Comparison of ENCODE assay signal across 8 cellular contexts in the genomic region with DNA sequence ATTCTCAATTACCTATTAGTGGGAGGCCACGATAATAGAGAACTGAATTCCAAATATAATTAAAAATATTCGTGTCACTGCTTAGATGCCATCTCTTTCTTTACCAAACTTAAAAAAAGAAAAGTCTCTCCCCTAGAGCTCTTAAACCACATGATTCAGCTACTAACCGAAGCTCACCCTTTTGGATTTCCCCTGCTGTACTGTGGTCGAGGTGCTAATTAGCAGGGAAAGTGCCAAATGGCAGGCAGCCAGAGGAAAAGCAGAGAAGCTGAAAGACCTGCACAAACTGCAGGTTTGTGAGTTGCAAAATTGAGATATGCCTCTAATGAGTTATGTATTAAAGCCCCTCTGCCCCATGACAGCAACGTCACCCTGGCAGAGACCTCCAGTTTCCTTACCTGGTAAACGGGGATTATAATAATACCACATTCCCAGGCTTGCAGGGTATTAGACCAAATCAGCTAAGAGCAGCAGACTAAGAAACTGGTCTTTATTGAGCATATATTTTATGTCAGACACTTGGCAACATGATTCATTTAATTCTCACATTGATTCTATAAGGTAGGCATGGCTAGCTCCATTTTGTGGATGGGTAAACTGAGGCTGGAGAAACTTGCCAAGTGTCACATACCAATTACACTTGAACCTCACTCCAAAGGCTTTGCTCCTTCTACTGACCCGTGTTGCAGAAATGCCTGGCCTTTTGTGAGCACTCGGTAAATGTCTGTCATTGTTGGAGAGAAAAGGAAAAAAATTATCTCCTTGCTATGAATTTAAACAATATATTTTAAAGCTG.
DNase-seq lines count a peak whose midpoint lies in the region; ATAC-seq lines count a peak whose summit lies in the region.

No MANE protein-coding gene starts in this region.

- DNase-seq in NCI-H2196 (lab: John Stamatoyannopoulos, UW; ENCODE audit: unreplicated experiment): peak; percentile 63
- peak; percentile 17 for DNase-seq in activated CD8-positive, alpha-beta memory T cell treated with anti-CD3 and anti-CD28 coated beads, Interleukin-2, amount 50 U/mL, for 1 hour (ENCODE audit: extremely low read depth)
- peak; percentile 3 for DNase-seq in globus pallidus (ENCODE audit: low spot score)
- peak; percentile 54 to 56 for DNase-seq in stimulated activated CD4-positive, alpha-beta T cell treated with anti-CD3 and anti-CD28 coated beads, Interleukin-4, amount 100 ng/mL, for 4 hours
- no peak for DNase-seq in ureter (ENCODE audit: low spot score)
- no peak for DNase-seq in NCI-H2107 treated with DMSO at 0.1 percent for 48 hours (lab: John Stamatoyannopoulos, UW; ENCODE audit: unreplicated experiment)

- ATAC-seq in GM18519 (IDR thresholded peaks at IDR 0.05; ENCODE audit: low FRiP score, unreplicated experiment): peak; percentile 65
- ATAC-seq in HG02798 (IDR thresholded peaks at IDR 0.05; ENCODE audit: poor library complexity, unreplicated experiment): peak; percentile 82

Comparison
In these comparisons a context has a peak if more than half of its experiments do, and no peak if none do; other contexts are left out.
1. DNase-seq: peak in NCI-H2196 (single experiment), activated CD8-positive, alpha-beta memory T cell treated with anti-CD3 and anti-CD28 coated beads, Interleukin-2, amount 50 U/mL, for 1 hour (single experiment), globus pallidus (single experiment) and stimulated activated CD4-positive, alpha-beta T cell treated with anti-CD3 and anti-CD28 coated beads, Interleukin-4, amount 100 ng/mL, for 4 hours (2 of 2); none in ureter (single experiment) and NCI-H2107 treated with DMSO at 0.1 percent for 48 hours (single experiment).